Comparison of ENCODE assay signal across 18 cellular contexts in genomic region chr3:46130631-46131310, GRCh38.
DNase-seq lines count a peak whose midpoint lies in the region; ATAC-seq and TF ChIP-seq lines count a peak whose summit lies in the region.
"Had no signal": no experiment of that assay in that cellular context is flagged by ENCODE, and none has a peak within 500 bp of the region (broad histone marks: within the 10 kb centered on the region; RNA-seq: fewer than 3 reads in every experiment).

No MANE protein-coding gene starts in this region.

- H3K4me3 ChIP-seq in left lung = peak overlapping the region in 1 of 2 donors; percentile 6
- H3K4me3 ChIP-seq: pancreas had no signal

- peaks cover 46% of the 10 kb centered on the region for H3K4me1 Mint-ChIP-seq in activated CD8-positive, alpha-beta T cell treated with anti-CD3 and anti-CD28 coated beads, Interleukin-2, amount 10 ng/mL, durations not matched to agents 7 days and 5 days (ENCODE audit: low read depth)
- H3K4me1 Mint-ChIP-seq in activated CD8-positive, alpha-beta T cell treated with anti-CD3 and anti-CD28 coated beads for 36 hours (ENCODE audit: low read depth) = peaks cover 10% of the 10 kb centered on the region

- intact Hi-C loops in activated CD8-positive, alpha-beta T cell treated with anti-CD3 and anti-CD28 coated beads for 36 hours (cut with micrococcal nuclease) = no loop called here
- intact Hi-C loops in left lung (cut with DNase I) = no loop called here

- CTCF ChIA-PET in activated CD8-positive, alpha-beta T cell treated with anti-CD3 and anti-CD28 coated beads, Interleukin-2, amount 10 ng/mL, durations not matched to agents 7 days and 5 days (lab: Charles Lee) = no interaction called here
- CTCF ChIA-PET in activated CD8-positive, alpha-beta T cell treated with anti-CD3 and anti-CD28 coated beads for 36 hours (lab: Charles Lee) = no interaction called here

- H3K27me3 ChIP-seq in left lung = no peaks in the 10 kb centered on the region
- H3K27me3 ChIP-seq: pancreas had no signal

- peak overlapping the region; percentile 68 for H3K27ac Mint-ChIP-seq in activated CD8-positive, alpha-beta T cell treated with anti-CD3 and anti-CD28 coated beads, Interleukin-2, amount 10 ng/mL, durations not matched to agents 7 days and 5 days
- H3K27ac Mint-ChIP-seq in activated CD8-positive, alpha-beta T cell treated with anti-CD3 and anti-CD28 coated beads for 36 hours = no peak overlapping the region

- peaks cover 9% of the 10 kb centered on the region for H3K9me3 Mint-ChIP-seq in activated CD8-positive, alpha-beta T cell treated with anti-CD3 and anti-CD28 coated beads, Interleukin-2, amount 10 ng/mL, durations not matched to agents 7 days and 5 days (ENCODE audit: insufficient read depth)
- H3K9me3 Mint-ChIP-seq in activated CD8-positive, alpha-beta T cell treated with anti-CD3 and anti-CD28 coated beads for 36 hours = no peaks in the 10 kb centered on the region

- no peak for TF ChIP-seq CTCF in activated CD8-positive, alpha-beta T cell treated with anti-CD3 and anti-CD28 coated beads for 36 hours (IDR thresholded peaks at IDR 0.05)
- TF ChIP-seq CTCF in left lung (IDR thresholded peaks at IDR 0.05) = no peak
- no peak for TF ChIP-seq CTCF in omental fat pad (IDR thresholded peaks at IDR 0.05)

- peak overlapping the region; percentile 59 to 95 for H3K27ac ChIP-seq in left lung
- H3K27ac ChIP-seq: C4-2B had no signal

- ATAC-seq in activated CD8-positive, alpha-beta T cell treated with anti-CD3 and anti-CD28 coated beads, Interleukin-2, amount 10 ng/mL, durations not matched to agents 7 days and 5 days = no peak
- no peak for ATAC-seq in activated CD8-positive, alpha-beta T cell treated with anti-CD3 and anti-CD28 coated beads for 36 hours
- ATAC-seq in left lung = peak; percentile 37
- ATAC-seq in HG03135 (IDR thresholded peaks at IDR 0.05; ENCODE audit: unreplicated experiment) = no peak
- no peak for ATAC-seq in omental fat pad (ENCODE audit: low FRiP score)

- no peaks in the 10 kb centered on the region for H3K36me3 ChIP-seq in left lung
- H3K36me3 ChIP-seq: pancreas had no signal

- no peak overlapping the region for H3K4me3 Mint-ChIP-seq in activated CD8-positive, alpha-beta T cell treated with anti-CD3 and anti-CD28 coated beads, Interleukin-2, amount 10 ng/mL, durations not matched to agents 7 days and 5 days
- H3K4me3 Mint-ChIP-seq in activated CD8-positive, alpha-beta T cell treated with anti-CD3 and anti-CD28 coated beads for 36 hours = no peak overlapping the region
- H3K4me3 Mint-ChIP-seq: activated CD8-positive, alpha-beta memory T cell treated with anti-CD3 and anti-CD28 coated beads, Interleukin-2, amount 10 ng/mL, durations not matched to agents 7 days and 5 days had no signal

- peaks cover 10% of the 10 kb centered on the region for H3K27me3 Mint-ChIP-seq in activated CD8-positive, alpha-beta T cell treated with anti-CD3 and anti-CD28 coated beads, Interleukin-2, amount 10 ng/mL, durations not matched to agents 7 days and 5 days (ENCODE audit: low read depth)
- H3K27me3 Mint-ChIP-seq in activated CD8-positive, alpha-beta T cell treated with anti-CD3 and anti-CD28 coated beads for 36 hours = no peaks in the 10 kb centered on the region

- DNase-seq in activated CD8-positive, alpha-beta T cell treated with anti-CD3 and anti-CD28 coated beads, Interleukin-2, amount 10 ng/mL, durations not matched to agents 7 days and 5 days = no peak
- DNase-seq in activated CD8-positive, alpha-beta T cell treated with anti-CD3 and anti-CD28 coated beads for 36 hours = no peak
- DNase-seq in OCI-M1 (lab: John Stamatoyannopoulos, UW) = peak; percentile 68
- DNase-seq in left lung = no peak
- peak; percentile 24 for DNase-seq in superior temporal gyrus (ENCODE audit: extremely low spot score)
- DNase-seq in omental fat pad (ENCODE audit: low spot score) = no peak
- DNase-seq in DMS 273 (lab: John Stamatoyannopoulos, UW; ENCODE audit: unreplicated experiment) = no peak
- DNase-seq: activated CD4-positive, alpha-beta T cell treated with anti-CD3 and anti-CD28 coated beads for 1 hour; activated CD8-positive, alpha-beta memory T cell treated with anti-CD3 and anti-CD28 coated beads, Interleukin-2, amount 10 ng/mL, durations not matched to agents 7 days and 5 days; activated effector memory CD4-positive, alpha-beta T cell treated with Interleukin-2 at 50 U/mL for 16 hours; aorta; DMS53; hippocampal formation; kidney glomerular epithelial cell; NCI-H1417 treated with DMSO at 0.1 percent for 48 hours; pancreas had no signal

- POLR2A ChIA-PET in activated CD8-positive, alpha-beta T cell treated with anti-CD3 and anti-CD28 coated beads, Interleukin-2, amount 10 ng/mL, durations not matched to agents 7 days and 5 days (lab: Charles Lee) = no interaction called here
- POLR2A ChIA-PET in activated CD8-positive, alpha-beta T cell treated with anti-CD3 and anti-CD28 coated beads for 36 hours (lab: Charles Lee) = no interaction called here

- peaks cover 0 to 71% of the 10 kb centered on the region in 2 donors for H3K4me1 ChIP-seq in left lung
- H3K4me1 ChIP-seq: pancreas had no signal

- no peaks in the 10 kb centered on the region for H3K9me3 ChIP-seq in left lung
- H3K9me3 ChIP-seq: pancreas had no signal

- H3K36me3 Mint-ChIP-seq in activated CD8-positive, alpha-beta T cell treated with anti-CD3 and anti-CD28 coated beads, Interleukin-2, amount 10 ng/mL, durations not matched to agents 7 days and 5 days (ENCODE audit: low read depth) = peaks cover 15% of the 10 kb centered on the region
- no peaks in the 10 kb centered on the region for H3K36me3 Mint-ChIP-seq in activated CD8-positive, alpha-beta T cell treated with anti-CD3 and anti-CD28 coated beads for 36 hours (ENCODE audit: low read depth)

Comparison
In these comparisons a context has a peak if more than half of its experiments do, and no peak if none do; other contexts are left out.
1. DNase-seq: peak in OCI-M1 (single experiment) and superior temporal gyrus (single experiment); none in activated CD8-positive, alpha-beta T cell treated with anti-CD3 and anti-CD28 coated beads, Interleukin-2, amount 10 ng/mL, durations not matched to agents 7 days and 5 days (single experiment), activated CD8-positive, alpha-beta T cell treated with anti-CD3 and anti-CD28 coated beads for 36 hours (single experiment), left lung (0 of 2), omental fat pad (single experiment) and DMS 273 (single experiment).